ENCODE assay signal across 9 cellular contexts in the genomic region with DNA sequence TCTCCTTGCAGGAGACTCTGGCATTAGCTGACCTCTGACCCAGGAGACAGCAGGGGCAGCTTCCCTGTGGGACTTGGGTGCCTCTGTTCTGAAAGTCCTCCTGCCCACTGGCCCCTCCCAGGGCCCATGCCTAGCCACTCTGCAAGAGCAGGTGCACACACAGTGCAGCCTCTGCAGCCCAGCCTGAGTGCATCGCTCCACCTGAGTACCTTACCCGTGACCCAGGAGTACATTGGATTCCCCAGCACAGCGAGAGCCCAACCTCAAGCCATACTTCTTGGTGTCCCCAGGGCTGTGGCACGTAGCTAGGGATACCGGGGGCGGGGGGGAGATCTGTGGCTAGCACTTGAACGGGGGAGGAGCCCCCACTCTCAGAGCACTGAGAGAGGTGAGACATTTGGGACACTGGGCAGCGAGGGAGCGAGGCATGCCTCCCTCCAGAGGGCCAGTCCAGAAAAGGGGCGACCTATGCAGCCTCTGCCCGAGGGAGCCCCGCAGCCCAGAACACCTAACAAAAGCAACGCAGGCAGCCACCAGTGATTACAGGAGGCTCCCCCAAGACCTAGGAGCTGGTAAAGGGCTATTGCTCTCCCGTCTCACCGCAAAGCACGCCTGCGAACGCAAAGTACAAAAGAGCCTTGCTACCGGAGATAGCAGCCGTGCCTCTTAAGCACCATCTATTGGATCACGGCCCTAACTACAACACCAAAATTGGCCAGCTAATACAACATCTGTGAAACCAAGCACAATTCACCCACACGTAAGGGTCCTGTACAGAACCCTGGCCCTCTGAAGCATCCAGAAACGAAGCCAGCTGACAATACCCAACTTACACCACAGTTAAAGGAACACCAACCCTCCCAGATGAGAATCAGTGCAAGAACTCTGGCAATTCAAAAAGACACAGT. TPM values are rescaled to one million over a fixed set of nuclear protein-coding genes. Genes with fewer than 3 reads are reported as not detected.
A peak's percentile ranks its signal among the peaks of the same experiment; 100 is the strongest.
DNase-seq lines count a peak whose midpoint lies in the region; ATAC-seq and TF ChIP-seq lines count a peak whose summit lies in the region.
"Had no signal": no experiment of that assay in that cellular context is flagged by ENCODE, and none has a peak within 500 bp of the region (broad histone marks: within the 10 kb centered on the region; RNA-seq: fewer than 3 reads in every experiment).

No MANE protein-coding gene starts in this region.

- in situ Hi-C loops in brain microvascular endothelial cell (cut with HindIII; ENCODE audit: low pct_ligation_motif_present, low sequenced_read_pairs): no loop called here

- H3K36me3 ChIP-seq in thoracic aorta (no peaks in the 10 kb centered on the region), brain microvascular endothelial cell (replicated peaks) (no peaks in the 10 kb centered on the region)

- peak overlapping the region; percentile 29 for H3K4me3 Mint-ChIP-seq in activated naive CD8-positive, alpha-beta T cell treated with anti-CD3 and anti-CD28 coated beads for 36 hours
- no peak overlapping the region for H3K4me3 Mint-ChIP-seq in activated naive CD8-positive, alpha-beta T cell treated with anti-CD3 and anti-CD28 coated beads, Interleukin-2, amount 50 U/mL, for 24 hours

- peaks cover 10% of the 10 kb centered on the region for H3K27me3 Mint-ChIP-seq in activated naive CD8-positive, alpha-beta T cell treated with anti-CD3 and anti-CD28 coated beads for 36 hours
- H3K27me3 Mint-ChIP-seq in activated naive CD8-positive, alpha-beta T cell treated with anti-CD3 and anti-CD28 coated beads, Interleukin-2, amount 50 U/mL, for 24 hours: no peaks in the 10 kb centered on the region

- peak overlapping the region; percentile 17 for H3K4me3 ChIP-seq in iPS-11a (ENCODE audit: low read depth, low read length)
- peak overlapping the region; percentile 29 for H3K4me3 ChIP-seq in thoracic aorta
- H3K4me3 ChIP-seq in brain microvascular endothelial cell (ENCODE audit: low read depth, low read length): no peak overlapping the region

- no peak for ATAC-seq in activated naive CD8-positive, alpha-beta T cell treated with anti-CD3 and anti-CD28 coated beads, Interleukin-2, amount 50 U/mL, for 24 hours
- no peak for ATAC-seq in thoracic aorta (ENCODE audit: insufficient number of reproducible peaks, low FRiP score, low read depth)
- no peak for ATAC-seq in HG03432 (IDR thresholded peaks at IDR 0.05; ENCODE audit: unreplicated experiment)

- no peaks in the 10 kb centered on the region for H3K4me1 ChIP-seq in thoracic aorta (ENCODE audit: control insufficient read depth in 1 of 2, low read depth in 2 of 2)

- TF ChIP-seq CTCF in thoracic aorta (IDR thresholded peaks at IDR 0.05) (no peak), brain microvascular endothelial cell (IDR thresholded peaks at IDR 0.05; ENCODE audit: low read depth, low read length, missing control alignments) (no peak)

- no peak overlapping the region for H3K27ac ChIP-seq in thoracic aorta
- no peak overlapping the region for H3K27ac ChIP-seq in brain microvascular endothelial cell

- H3K4me1 Mint-ChIP-seq in activated naive CD8-positive, alpha-beta T cell treated with anti-CD3 and anti-CD28 coated beads for 36 hours: no peaks in the 10 kb centered on the region
- no peaks in the 10 kb centered on the region for H3K4me1 Mint-ChIP-seq in activated naive CD8-positive, alpha-beta T cell treated with anti-CD3 and anti-CD28 coated beads, Interleukin-2, amount 50 U/mL, for 24 hours

- DNase-seq in activated naive CD8-positive, alpha-beta T cell treated with anti-CD3 and anti-CD28 coated beads for 36 hours: no peak
- DNase-seq in activated naive CD8-positive, alpha-beta T cell treated with anti-CD3 and anti-CD28 coated beads, Interleukin-2, amount 50 U/mL, for 24 hours: no peak
- DNase-seq in SK-N-DZ (ENCODE audit: low spot score): peak; percentile 15
- no peak for DNase-seq in thoracic aorta (ENCODE audit: low spot score)
- DNase-seq in brain microvascular endothelial cell: no peak
- DNase-seq in activated T-cell treated with anti-CD3 and anti-CD28 coated beads, Interleukin-2, amount 50 U/mL, for 1 hour: no peak

- no peak overlapping the region for H3K27ac Mint-ChIP-seq in activated naive CD8-positive, alpha-beta T cell treated with anti-CD3 and anti-CD28 coated beads for 36 hours
- no peak overlapping the region for H3K27ac Mint-ChIP-seq in activated naive CD8-positive, alpha-beta T cell treated with anti-CD3 and anti-CD28 coated beads, Interleukin-2, amount 50 U/mL, for 24 hours

- no peaks in the 10 kb centered on the region for H3K36me3 Mint-ChIP-seq in activated naive CD8-positive, alpha-beta T cell treated with anti-CD3 and anti-CD28 coated beads for 36 hours
- H3K36me3 Mint-ChIP-seq in activated naive CD8-positive, alpha-beta T cell treated with anti-CD3 and anti-CD28 coated beads, Interleukin-2, amount 50 U/mL, for 24 hours (ENCODE audit: low read depth): no peaks in the 10 kb centered on the region

- no peaks in the 10 kb centered on the region for H3K9me3 ChIP-seq in thoracic aorta

- peaks cover 10% of the 10 kb centered on the region for H3K9me3 Mint-ChIP-seq in activated naive CD8-positive, alpha-beta T cell treated with anti-CD3 and anti-CD28 coated beads for 36 hours
- peaks cover 7% of the 10 kb centered on the region for H3K9me3 Mint-ChIP-seq in activated naive CD8-positive, alpha-beta T cell treated with anti-CD3 and anti-CD28 coated beads, Interleukin-2, amount 50 U/mL, for 24 hours

- no peaks in the 10 kb centered on the region for H3K27me3 ChIP-seq in thoracic aorta (replicated peaks; ENCODE audit: insufficient read depth)
- H3K27me3 ChIP-seq in brain microvascular endothelial cell (replicated peaks): no peaks in the 10 kb centered on the region

RNA-seq across cellular contexts. Expression of gene PRDM9, which starts 0.8 kb away (rescaled TPM):
- total RNA-seq in activated naive CD8-positive, alpha-beta T cell treated with anti-CD3 and anti-CD28 coated beads for 36 hours: not detected
- not detected in 2 replicates for polyA plus RNA-seq in SK-N-DZ (2014; cell fraction: cytosol; rRNA removed)
- not detected in 2 replicates for polyA plus RNA-seq in SK-N-DZ (2014; cell fraction: nucleus; rRNA removed)
- not detected for total RNA-seq in thoracic aorta
- polyA plus RNA-seq: BJ had no signal
